9 cellular contexts compared by ENCODE assay signal in genomic region chr19:55601127-55601526, GRCh38. TPM values are rescaled to one million over a fixed set of nuclear protein-coding genes. Genes with fewer than 3 reads are reported as not detected.
DNase-seq lines count a peak whose midpoint lies in the region; ATAC-seq and TF ChIP-seq lines count a peak whose summit lies in the region.
"Had no signal": no experiment of that assay in that cellular context is flagged by ENCODE, and none has a peak within 500 bp of the region (broad histone marks: within the 10 kb centered on the region; RNA-seq: fewer than 3 reads in every experiment).

No MANE protein-coding gene starts in this region.

- H3K4me2 ChIP-seq in BLaER1 = peak overlapping the region; percentile 90

- H3K27me3 ChIP-seq in BLaER1 = no peaks in the 10 kb centered on the region
- H3K27me3 ChIP-seq in MG63 = no peaks in the 10 kb centered on the region

- no peak for TF ChIP-seq CTCF in nephron progenitor cell (IDR thresholded peaks at IDR 0.05)

- peaks cover 4% of the 10 kb centered on the region; the same call in 1 of the 2 replicates for H3K9me3 ChIP-seq in BLaER1
- no peaks in the 10 kb centered on the region for H3K9me3 ChIP-seq in MG63

- H3K27me3 Mint-ChIP-seq in dendritic cell treated with granulocyte-macrophage colony-stimulating factor and Interleukin-4, amounts not matched to agents 40 ng/mL and 50 ng/mL, for 4 days = no peaks in the 10 kb centered on the region
- no peaks in the 10 kb centered on the region for H3K27me3 Mint-ChIP-seq in nephron progenitor cell (ENCODE audit: low read depth, poor library complexity)

- H3K36me3 ChIP-seq in BLaER1 = peaks cover 37% of the 10 kb centered on the region
- peaks cover 20% of the 10 kb centered on the region for H3K36me3 ChIP-seq in MG63

- H3K4me1 ChIP-seq in BLaER1 = peaks cover 32% of the 10 kb centered on the region

- peak overlapping the region; percentile 72 for H3K4me3 Mint-ChIP-seq in dendritic cell treated with granulocyte-macrophage colony-stimulating factor and Interleukin-4, amounts not matched to agents 40 ng/mL and 50 ng/mL, for 4 days
- peak overlapping the region; percentile 82 for H3K4me3 Mint-ChIP-seq in nephron progenitor cell

- H3K9me3 Mint-ChIP-seq in dendritic cell treated with granulocyte-macrophage colony-stimulating factor and Interleukin-4, amounts not matched to agents 40 ng/mL and 50 ng/mL, for 4 days = no peaks in the 10 kb centered on the region
- peaks cover 10% of the 10 kb centered on the region for H3K9me3 Mint-ChIP-seq in nephron progenitor cell

- ATAC-seq in HG02798 (IDR thresholded peaks at IDR 0.05; ENCODE audit: poor library complexity, unreplicated experiment) = no peak

- intact Hi-C loops in dendritic cell treated with granulocyte-macrophage colony-stimulating factor and Interleukin-4, amounts not matched to agents 40 ng/mL and 50 ng/mL, for 4 days (cut with micrococcal nuclease) = no loop called here

- H3K4me3 ChIP-seq in BLaER1 (peak overlapping the region; percentile 72), MG63 (peak overlapping the region; percentile 84)

- H3K36me3 Mint-ChIP-seq in dendritic cell treated with granulocyte-macrophage colony-stimulating factor and Interleukin-4, amounts not matched to agents 40 ng/mL and 50 ng/mL, for 4 days (ENCODE audit: low read depth) = peaks cover 61% of the 10 kb centered on the region
- peaks cover 30% of the 10 kb centered on the region for H3K36me3 Mint-ChIP-seq in nephron progenitor cell (ENCODE audit: low read depth)

- peaks cover 56% of the 10 kb centered on the region for H3K4me1 Mint-ChIP-seq in dendritic cell treated with granulocyte-macrophage colony-stimulating factor and Interleukin-4, amounts not matched to agents 40 ng/mL and 50 ng/mL, for 4 days (ENCODE audit: low read depth)
- peaks cover 47% of the 10 kb centered on the region for H3K4me1 Mint-ChIP-seq in nephron progenitor cell

- peak overlapping the region; percentile 74 for H3K27ac Mint-ChIP-seq in dendritic cell treated with granulocyte-macrophage colony-stimulating factor and Interleukin-4, amounts not matched to agents 40 ng/mL and 50 ng/mL, for 4 days
- H3K27ac Mint-ChIP-seq in nephron progenitor cell = peak overlapping the region; percentile 54

- peak overlapping the region; percentile 94 for H3K9ac ChIP-seq in BLaER1

- H4K20me1 ChIP-seq in BLaER1 = no peaks in the 10 kb centered on the region

- DNase-seq in MG63 (no peak), nephron progenitor cell (no peak), GM19238 (ENCODE audit: insufficient read length, low spot score) (no peak), NCI-H748 (lab: John Stamatoyannopoulos, UW; ENCODE audit: unreplicated experiment) (no peak)
- DNase-seq in stimulated activated CD4-positive, alpha-beta T cell treated with anti-CD3 and anti-CD28 coated beads, Interleukin-4, amount 100 ng/mL, for 4 hours = no peak
- DNase-seq: mesendoderm had no signal

- H3K27ac ChIP-seq in BLaER1 = peak overlapping the region; percentile 97

RNA-seq across cellular contexts. Expression of gene ZNF524, which starts 1.0 kb away (rescaled TPM):
- 7.9 and 22.4 TPM in 2 replicates for total RNA-seq in MG63 (2014; rRNA removed; shearing (Covaris generic); ENCODE audit: low replicate concordance)

RNA-seq across cellular contexts. Expression of gene FIZ1, which starts 1.8 kb away (rescaled TPM):
- 2.9 and 4.0 TPM in 2 replicates for total RNA-seq in MG63 (2014; rRNA removed; shearing (Covaris generic); ENCODE audit: low replicate concordance)

RNA-seq across cellular contexts. Expression of gene ZNF865, which starts 4.3 kb away (rescaled TPM):
- 0.66 and 0.69 TPM in 2 replicates for total RNA-seq in MG63 (2014; rRNA removed; shearing (Covaris generic); ENCODE audit: low replicate concordance)

RNA-seq across cellular contexts. Expression of gene ZNF579, which starts 20.5 kb away (rescaled TPM):
- 7.2 and 8.6 TPM in 2 replicates for total RNA-seq in MG63 (2014; rRNA removed; shearing (Covaris generic); ENCODE audit: low replicate concordance)

RNA-seq across cellular contexts. Expression of gene ZNF784, which starts 23.2 kb away (rescaled TPM):
- total RNA-seq in MG63 (2014; rRNA removed; shearing (Covaris generic); ENCODE audit: low replicate concordance) = 9.0 and 12.6 TPM in 2 replicates
